26 cellular contexts compared by ENCODE assay signal in genomic region chr11:86641537-86642270, GRCh38. TPM values are rescaled to one million over a fixed set of nuclear protein-coding genes. Genes with fewer than 3 reads are reported as not detected.
DNase-seq lines count a peak whose midpoint lies in the region; ATAC-seq and TF ChIP-seq lines count a peak whose summit lies in the region.
"Had no signal": no experiment of that assay in that cellular context is flagged by ENCODE, and none has a peak within 500 bp of the region (broad histone marks: within the 10 kb centered on the region; RNA-seq: fewer than 3 reads in every experiment).

No MANE protein-coding gene starts in this region.

- H3K36me3 ChIP-seq in Panc1 (ENCODE audit: control insufficient read depth, insufficient read depth, low read length), result no peaks in the 10 kb centered on the region
- H3K36me3 ChIP-seq in subcutaneous abdominal adipose tissue (ENCODE audit: control insufficient read depth in 5 of 5, insufficient read depth in 5 of 5, low read length in 5 of 5), result no peaks in the 10 kb centered on the region
- no peaks in the 10 kb centered on the region for H3K36me3 ChIP-seq in aorta (ENCODE audit: control insufficient read depth in 1 of 2, insufficient read depth in 2 of 2, low read length in 1 of 2)

- ATAC-seq in Panc1, result no peak
- peak; percentile 81 for ATAC-seq in aorta (ENCODE audit: low FRiP score)
- ATAC-seq: CD8-positive, alpha-beta T cell; GM12878; HCT116; HepG2 had no signal

- DNase-seq in Panc1 (ENCODE audit: low read depth, low spot score) (no peak), fibroblast of the aortic adventitia (ENCODE audit: low read depth) (peak; percentile 64), aorta (no peak), NOMO-1 (lab: John Stamatoyannopoulos, UW; ENCODE audit: unreplicated experiment in 2 of 2) (no peak)
- DNase-seq in stimulated activated CD4-positive, alpha-beta T cell treated with anti-CD3 and anti-CD28 coated beads, Interleukin-2, amount 100 ng/mL, for 48 hours, result no peak
- no peak for DNase-seq in stimulated activated CD4-positive, alpha-beta T cell treated with anti-CD3 and anti-CD28 coated beads, Interleukin-4, amount 100 ng/mL, for 1 hour
- DNase-seq: Caco-2; CD8-positive, alpha-beta T cell; DMS79; EL; GDM1; Karpas-422; MV-4-11; NCI-H1105 treated with DMSO at 0.1 percent for 48 hours; NCI-H146; NCI-H2029; NCI-H446 treated with DMSO at 0.1 percent for 48 hours; NCI-H526 treated with DMSO at 0.1 percent for 48 hours; SHP77 treated with DMSO at 0.1 percent for 48 hours had no signal

- CTCF ChIA-PET in Panc1 (lab: Charles Lee), result no interaction called here

- no TSS peak for BruUV-seq in Panc1 (replicated peaks; lab: Mats Ljungman, UMichigan)

- H3K27ac ChIP-seq in Panc1 (ENCODE audit: low read length), result peak overlapping the region; percentile 83
- H3K27ac ChIP-seq in subcutaneous abdominal adipose tissue (ENCODE audit: low read depth, low read length), result peak overlapping the region; percentile 66
- H3K27ac ChIP-seq in aorta (ENCODE audit: low read depth in 1 of 2, low read length in 2 of 2), result peak overlapping the region; percentile 75 to 80
- H3K27ac ChIP-seq: C4-2B, RWPE1 had no signal

- H3K27me3 ChIP-seq in Panc1 (ENCODE audit: control insufficient read depth, insufficient read depth, low read length), result no peaks in the 10 kb centered on the region
- H3K27me3 ChIP-seq in subcutaneous abdominal adipose tissue (ENCODE audit: control insufficient read depth in 5 of 5, insufficient read depth in 4 of 5, low read length in 5 of 5), result no peaks in the 10 kb centered on the region
- H3K27me3 ChIP-seq in aorta (ENCODE audit: control insufficient read depth in 1 of 2, insufficient read depth in 2 of 2, low read length in 1 of 2), result no peaks in the 10 kb centered on the region

- TF ChIP-seq CTCF in Panc1 (IDR thresholded peaks at IDR 0.05), result no peak
- peak; percentile 25 for TF ChIP-seq CTCF in fibroblast of the aortic adventitia (IDR thresholded peaks at IDR 0.05; ENCODE audit: insufficient read depth, low read length)

- 6 to 13% methylated on average over 1 of the region's 1 CpG for WGBS in aorta, 2 donors

- H3K9me3 ChIP-seq in Panc1 (ENCODE audit: control insufficient read depth, insufficient read depth, low read depth, low read length) (no peaks in the 10 kb centered on the region), subcutaneous abdominal adipose tissue (ENCODE audit: control insufficient read depth in 5 of 5, low read length in 5 of 5) (no peaks in the 10 kb centered on the region), aorta (ENCODE audit: control insufficient read depth, low read length) (no peaks in the 10 kb centered on the region)
- H3K9me3 ChIP-seq: Caco-2 had no signal

- no peak overlapping the region for H3K9ac ChIP-seq in subcutaneous abdominal adipose tissue (ENCODE audit: low read length in 5 of 5)

- intact Hi-C loops in Panc1 (cut with micrococcal nuclease; ENCODE audit: unreplicated experiment), result no loop called here
- intact Hi-C loops in aorta (cut with DNase I), result loop anchor here in 1 of 2 donors (5.0 kb wide), 2 partner anchors 101 to 286 kb away; no protein-coding TSS in a partner anchor

- no peak overlapping the region for H3K4me3 ChIP-seq in Panc1 (ENCODE audit: low read depth in 2 of 2, low read length in 2 of 2)
- H3K4me3 ChIP-seq in fibroblast of the aortic adventitia (ENCODE audit: low read depth, low read length), result no peak overlapping the region
- no peak overlapping the region for H3K4me3 ChIP-seq in subcutaneous abdominal adipose tissue (ENCODE audit: low read depth in 1 of 5, low read length in 5 of 5)
- no peak overlapping the region for H3K4me3 ChIP-seq in aorta (ENCODE audit: low read length in 2 of 2)
- H3K4me3 ChIP-seq: GM12878 had no signal

- in situ Hi-C loops in Panc1 (cut with HindIII; ENCODE audit: low pct_unique_long_range_greater_than_20kb, low sequenced_read_pairs), result no loop called here

- POLR2A ChIA-PET in Panc1 (lab: Charles Lee), result no interaction called here

- H3K4me1 ChIP-seq in Panc1 (ENCODE audit: control insufficient read depth, insufficient read depth, low read length) (peaks cover 36% of the 10 kb centered on the region), subcutaneous abdominal adipose tissue (ENCODE audit: control insufficient read depth in 5 of 5, insufficient read depth in 5 of 5, low read length in 5 of 5) (peaks cover 0 to 9% (median 3%) of the 10 kb centered on the region in 5 donors), aorta (ENCODE audit: control insufficient read depth in 1 of 2, insufficient read depth in 2 of 2, low read length in 2 of 2) (peaks cover 4 to 5% of the 10 kb centered on the region in 2 donors)

RNA-seq across cellular contexts. Expression of gene ME3, which starts 30.7 kb away (rescaled TPM):
- 35.3 TPM for total RNA-seq in Panc1 (2021; ENCODE audit: unreplicated experiment)
- 31.8 TPM for polyA plus RNA-seq in Panc1 (2012; ENCODE audit: insufficient read length)
- total RNA-seq in fibroblast of the aortic adventitia (ENCODE audit: low replicate concordance), result 40.4 and 56.9 TPM in 2 replicates
- total RNA-seq in aorta, result 10 to 100 TPM; 27.7 to 29.4 TPM
- 10 to 100 TPM in 1 of 2 donors, 1 to 10 TPM in 1; 9.5 to 41.0 TPM for polyA plus RNA-seq in aorta
- total RNA-seq: B cell, HepG2 had no signal
- polyA plus RNA-seq: HepG2 had no signal
